ENCODE assay signal across 1 cellular context in the genomic region with DNA sequence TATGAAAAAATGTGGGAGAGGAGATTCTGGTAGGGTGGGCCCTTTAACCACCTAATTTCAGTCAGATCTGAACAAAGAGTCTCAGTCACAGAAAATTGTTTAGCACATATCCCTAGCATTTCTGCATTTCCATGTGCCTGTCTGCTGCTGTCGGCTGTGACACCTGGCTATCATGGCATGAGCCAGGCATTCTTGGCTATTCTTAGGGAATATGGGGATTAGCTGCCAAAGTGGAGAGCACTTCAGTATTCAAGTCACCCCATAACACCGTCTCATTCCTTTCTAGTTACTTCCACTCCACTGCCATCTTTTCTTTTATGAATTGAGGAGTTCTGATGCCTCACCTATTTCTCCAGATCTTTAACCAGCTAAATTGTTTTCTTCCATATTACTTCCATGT.
TF ChIP-seq lines count a peak whose summit lies in the region.

No MANE protein-coding gene starts in this region.

TF ChIP-seq in GM23338, 12 proteins besides CTCF, POLR2A, EP300 and RAD21 (continued from another document):
- TF ChIP-seq ZNF462 (CRISPR knock-in tag; IDR thresholded peaks at IDR 0.05), result no peak
- no peak for TF ChIP-seq CREB1 (CRISPR knock-in tag; IDR thresholded peaks at IDR 0.05; ENCODE audit: low read depth)
- TF ChIP-seq, protein P1, sequence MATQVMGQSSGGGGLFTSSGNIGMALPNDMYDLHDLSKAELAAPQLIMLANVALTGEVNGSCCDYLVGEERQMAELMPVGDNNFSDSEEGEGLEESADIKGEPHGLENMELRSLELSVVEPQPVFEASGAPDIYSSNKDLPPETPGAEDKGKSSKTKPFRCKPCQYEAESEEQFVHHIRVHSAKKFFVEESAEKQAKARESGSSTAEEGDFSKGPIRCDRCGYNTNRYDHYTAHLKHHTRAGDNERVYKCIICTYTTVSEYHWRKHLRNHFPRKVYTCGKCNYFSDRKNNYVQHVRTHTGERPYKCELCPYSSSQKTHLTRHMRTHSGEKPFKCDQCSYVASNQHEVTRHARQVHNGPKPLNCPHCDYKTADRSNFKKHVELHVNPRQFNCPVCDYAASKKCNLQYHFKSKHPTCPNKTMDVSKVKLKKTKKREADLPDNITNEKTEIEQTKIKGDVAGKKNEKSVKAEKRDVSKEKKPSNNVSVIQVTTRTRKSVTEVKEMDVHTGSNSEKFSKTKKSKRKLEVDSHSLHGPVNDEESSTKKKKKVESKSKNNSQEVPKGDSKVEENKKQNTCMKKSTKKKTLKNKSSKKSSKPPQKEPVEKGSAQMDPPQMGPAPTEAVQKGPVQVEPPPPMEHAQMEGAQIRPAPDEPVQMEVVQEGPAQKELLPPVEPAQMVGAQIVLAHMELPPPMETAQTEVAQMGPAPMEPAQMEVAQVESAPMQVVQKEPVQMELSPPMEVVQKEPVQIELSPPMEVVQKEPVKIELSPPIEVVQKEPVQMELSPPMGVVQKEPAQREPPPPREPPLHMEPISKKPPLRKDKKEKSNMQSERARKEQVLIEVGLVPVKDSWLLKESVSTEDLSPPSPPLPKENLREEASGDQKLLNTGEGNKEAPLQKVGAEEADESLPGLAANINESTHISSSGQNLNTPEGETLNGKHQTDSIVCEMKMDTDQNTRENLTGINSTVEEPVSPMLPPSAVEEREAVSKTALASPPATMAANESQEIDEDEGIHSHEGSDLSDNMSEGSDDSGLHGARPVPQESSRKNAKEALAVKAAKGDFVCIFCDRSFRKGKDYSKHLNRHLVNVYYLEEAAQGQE (IDR thresholded peaks at IDR 0.05; ENCODE audit: unreplicated experiment), result no peak
